Comparison of ENCODE assay signal across 1 cellular context in the genomic region with DNA sequence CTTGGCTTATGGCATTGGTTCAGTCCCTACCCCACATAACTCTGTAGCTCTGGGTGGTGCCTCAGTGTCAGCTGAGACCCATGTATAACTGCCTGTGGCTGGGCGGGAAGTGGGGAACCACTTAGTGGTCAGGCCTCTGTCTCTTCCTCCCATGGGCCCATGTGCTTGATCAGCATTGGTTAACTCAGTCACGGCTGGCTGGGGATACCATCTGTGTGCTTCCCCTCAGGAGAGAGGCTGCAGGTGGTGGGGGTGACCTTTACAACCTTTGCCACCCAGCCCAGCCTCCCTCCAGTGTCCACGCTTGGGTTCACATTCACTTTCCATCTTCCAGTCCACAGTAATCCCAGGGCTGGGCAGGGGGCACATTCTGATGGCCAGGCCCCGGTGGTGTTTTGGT.
TF ChIP-seq lines count a peak whose summit lies in the region.

No MANE protein-coding gene starts in this region.

TF ChIP-seq in SK-N-SH, 30 proteins besides CTCF, POLR2A, EP300 and RAD21 (continued from another document):
- no peak for TF ChIP-seq MXI1 (IDR thresholded peaks at IDR 0.05; ENCODE audit: low read depth, low read length)
